Comparison of ENCODE assay signal across 1 cellular context in genomic region chr2:163142618-163143017, GRCh38.
TF ChIP-seq lines count a peak whose summit lies in the region.

No MANE protein-coding gene starts in this region.

TF ChIP-seq in HepG2, 621 proteins besides CTCF, POLR2A, EP300 and RAD21 (continued from another document):
- no peak for TF ChIP-seq ATF5 (CRISPR knock-in tag; IDR thresholded peaks at IDR 0.05; ENCODE audit: low read depth)
- TF ChIP-seq DDIT3 (CRISPR knock-in tag; IDR thresholded peaks at IDR 0.05) = no peak
- TF ChIP-seq MEIS1 (CRISPR knock-in tag; IDR thresholded peaks at IDR 0.05; ENCODE audit: borderline replicate concordance) = no peak
